ENCODE assay signal across 33 cellular contexts in genomic region chr18:60936101-60936500, GRCh38.
"Had no signal": no experiment of that assay in that cellular context is flagged by ENCODE, and none has a peak within 500 bp of the region (broad histone marks: within the 10 kb centered on the region; RNA-seq: fewer than 3 reads in every experiment).

No MANE protein-coding gene starts in this region.

- H3K9me3 ChIP-seq: ascending aorta, body of pancreas had no signal

- FAIRE-seq: bronchial epithelial cell, RCC 7860 had no signal

- DNase-seq: activated B cell treated with CpG ODN at 0.5 μM for 24 hours; activated CD4-positive, alpha-beta memory T cell treated with anti-CD3 and anti-CD28 coated beads, Interleukin-2, amount 10 ng/mL, durations not matched to agents 7 days and 5 days; activated CD4-positive, alpha-beta T cell treated with anti-CD3 and anti-CD28 coated beads for 48 hours; activated CD4-positive, CD25-positive, alpha-beta regulatory T cell treated with anti-CD3 and anti-CD28 coated beads, Interleukin-2, amount 50 U/mL, for 72 hours; activated CD8-positive, alpha-beta memory T cell treated with anti-CD3 and anti-CD28 coated beads for 24 hours; activated CD8-positive, alpha-beta memory T cell treated with anti-CD3 and anti-CD28 coated beads, Interleukin-2, amount 10 ng/mL, durations not matched to agents 7 days and 5 days; activated CD8-positive, alpha-beta memory T cell treated with anti-CD3 and anti-CD28 coated beads, Interleukin-2, amount 50 U/mL, for 48 hours; activated effector memory CD4-positive, alpha-beta T cell treated with anti-CD3 and anti-CD28 coated beads, Interleukin-2, amount 50 U/mL, for 16 hours; activated naive CD4-positive, alpha-beta T cell; activated naive CD4-positive, alpha-beta T cell treated with anti-CD3 and anti-CD28 coated beads, Interleukin-2, amount 50 U/mL, for 16 hours; activated naive CD8-positive, alpha-beta T cell treated with anti-CD3 and anti-CD28 coated beads for 36 hours; activated T-cell treated with anti-CD3 and anti-CD28 coated beads, Interleukin-2, amount 50 U/mL, for 48 hours; amygdala; body of pancreas; caudate nucleus; NCI-H1092 treated with DMSO at 0.1 percent for 48 hours; NCI-H1417 treated with DMSO at 0.1 percent for 48 hours; NCI-H187 treated with DMSO at 0.1 percent for 48 hours; NCI-H2081; NCI-H345; NCI-H524 treated with DMSO at 0.1 percent for 48 hours; NCI-H748 treated with DMSO at 0.1 percent for 48 hours; NK-92 treated with Interleukin-12 subunit alpha and Interleukin-12 subunit beta, amount 100 ng/mL, for 24 hours; PC-9; SIG-M5; T-cell; T-helper 17 cell had no signal

- H3K27ac ChIP-seq: ascending aorta, body of pancreas, KMS-11, PC-9, RWPE1, VCaP had no signal

- H3K9ac ChIP-seq: KMS-11 had no signal

- H3K4me3 ChIP-seq: ascending aorta, body of pancreas, PC-9 had no signal

- H3K36me3 ChIP-seq: ascending aorta had no signal

- H3K4me2 ChIP-seq: KMS-11, PC-9 had no signal

- H3K27me3 ChIP-seq: ascending aorta, body of pancreas had no signal

- H3K4me1 ChIP-seq: body of pancreas had no signal
